1 cellular context compared by ENCODE assay signal in the genomic region with DNA sequence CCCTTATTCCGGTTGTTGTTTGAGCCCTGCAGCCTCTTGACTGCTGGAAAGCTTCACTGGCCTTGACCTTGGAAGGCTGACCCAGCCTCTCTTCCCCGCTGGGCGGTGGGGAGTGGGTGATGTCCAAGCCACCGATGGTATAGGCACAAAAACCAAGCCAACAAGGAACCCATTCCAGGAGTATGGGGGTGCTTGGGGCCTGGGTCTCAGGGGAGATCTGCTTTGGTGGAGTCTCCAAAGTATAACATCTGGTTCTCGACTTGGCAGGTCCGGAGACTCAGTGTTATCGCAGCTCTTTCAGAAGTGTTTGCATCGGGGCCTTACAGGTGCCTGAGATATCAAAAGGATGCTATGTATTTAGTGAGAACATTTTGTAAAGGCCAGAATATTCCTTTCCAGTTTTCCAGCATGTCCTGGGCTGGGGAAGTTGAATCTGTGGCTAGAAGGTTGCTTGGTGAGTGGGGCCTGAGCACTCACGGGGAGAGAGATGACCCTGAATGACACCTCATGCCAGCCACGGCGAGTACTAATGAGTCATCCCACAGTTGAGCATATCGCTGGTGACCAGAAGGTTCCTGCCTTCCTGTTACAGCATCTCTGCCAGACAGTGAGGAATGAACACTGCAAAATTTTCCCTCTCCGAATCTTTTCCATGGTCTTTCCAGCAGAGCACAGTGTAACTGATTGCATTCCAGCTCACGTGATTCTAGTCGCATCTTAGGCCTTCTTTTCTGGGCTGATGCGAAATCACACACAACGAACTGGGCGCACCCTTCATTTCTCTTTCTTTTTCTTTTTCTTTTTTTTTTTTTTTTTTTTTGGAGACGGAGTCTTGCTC.
TF ChIP-seq lines count a peak whose summit lies in the region.

No MANE protein-coding gene starts in this region.

TF ChIP-seq in K562, 482 proteins besides CTCF, POLR2A, EP300 and RAD21 (continued from another document and continues in another):
- peak; percentile 86 for TF ChIP-seq MGA (IDR thresholded peaks at IDR 0.05)
- TF ChIP-seq, protein P1, sequence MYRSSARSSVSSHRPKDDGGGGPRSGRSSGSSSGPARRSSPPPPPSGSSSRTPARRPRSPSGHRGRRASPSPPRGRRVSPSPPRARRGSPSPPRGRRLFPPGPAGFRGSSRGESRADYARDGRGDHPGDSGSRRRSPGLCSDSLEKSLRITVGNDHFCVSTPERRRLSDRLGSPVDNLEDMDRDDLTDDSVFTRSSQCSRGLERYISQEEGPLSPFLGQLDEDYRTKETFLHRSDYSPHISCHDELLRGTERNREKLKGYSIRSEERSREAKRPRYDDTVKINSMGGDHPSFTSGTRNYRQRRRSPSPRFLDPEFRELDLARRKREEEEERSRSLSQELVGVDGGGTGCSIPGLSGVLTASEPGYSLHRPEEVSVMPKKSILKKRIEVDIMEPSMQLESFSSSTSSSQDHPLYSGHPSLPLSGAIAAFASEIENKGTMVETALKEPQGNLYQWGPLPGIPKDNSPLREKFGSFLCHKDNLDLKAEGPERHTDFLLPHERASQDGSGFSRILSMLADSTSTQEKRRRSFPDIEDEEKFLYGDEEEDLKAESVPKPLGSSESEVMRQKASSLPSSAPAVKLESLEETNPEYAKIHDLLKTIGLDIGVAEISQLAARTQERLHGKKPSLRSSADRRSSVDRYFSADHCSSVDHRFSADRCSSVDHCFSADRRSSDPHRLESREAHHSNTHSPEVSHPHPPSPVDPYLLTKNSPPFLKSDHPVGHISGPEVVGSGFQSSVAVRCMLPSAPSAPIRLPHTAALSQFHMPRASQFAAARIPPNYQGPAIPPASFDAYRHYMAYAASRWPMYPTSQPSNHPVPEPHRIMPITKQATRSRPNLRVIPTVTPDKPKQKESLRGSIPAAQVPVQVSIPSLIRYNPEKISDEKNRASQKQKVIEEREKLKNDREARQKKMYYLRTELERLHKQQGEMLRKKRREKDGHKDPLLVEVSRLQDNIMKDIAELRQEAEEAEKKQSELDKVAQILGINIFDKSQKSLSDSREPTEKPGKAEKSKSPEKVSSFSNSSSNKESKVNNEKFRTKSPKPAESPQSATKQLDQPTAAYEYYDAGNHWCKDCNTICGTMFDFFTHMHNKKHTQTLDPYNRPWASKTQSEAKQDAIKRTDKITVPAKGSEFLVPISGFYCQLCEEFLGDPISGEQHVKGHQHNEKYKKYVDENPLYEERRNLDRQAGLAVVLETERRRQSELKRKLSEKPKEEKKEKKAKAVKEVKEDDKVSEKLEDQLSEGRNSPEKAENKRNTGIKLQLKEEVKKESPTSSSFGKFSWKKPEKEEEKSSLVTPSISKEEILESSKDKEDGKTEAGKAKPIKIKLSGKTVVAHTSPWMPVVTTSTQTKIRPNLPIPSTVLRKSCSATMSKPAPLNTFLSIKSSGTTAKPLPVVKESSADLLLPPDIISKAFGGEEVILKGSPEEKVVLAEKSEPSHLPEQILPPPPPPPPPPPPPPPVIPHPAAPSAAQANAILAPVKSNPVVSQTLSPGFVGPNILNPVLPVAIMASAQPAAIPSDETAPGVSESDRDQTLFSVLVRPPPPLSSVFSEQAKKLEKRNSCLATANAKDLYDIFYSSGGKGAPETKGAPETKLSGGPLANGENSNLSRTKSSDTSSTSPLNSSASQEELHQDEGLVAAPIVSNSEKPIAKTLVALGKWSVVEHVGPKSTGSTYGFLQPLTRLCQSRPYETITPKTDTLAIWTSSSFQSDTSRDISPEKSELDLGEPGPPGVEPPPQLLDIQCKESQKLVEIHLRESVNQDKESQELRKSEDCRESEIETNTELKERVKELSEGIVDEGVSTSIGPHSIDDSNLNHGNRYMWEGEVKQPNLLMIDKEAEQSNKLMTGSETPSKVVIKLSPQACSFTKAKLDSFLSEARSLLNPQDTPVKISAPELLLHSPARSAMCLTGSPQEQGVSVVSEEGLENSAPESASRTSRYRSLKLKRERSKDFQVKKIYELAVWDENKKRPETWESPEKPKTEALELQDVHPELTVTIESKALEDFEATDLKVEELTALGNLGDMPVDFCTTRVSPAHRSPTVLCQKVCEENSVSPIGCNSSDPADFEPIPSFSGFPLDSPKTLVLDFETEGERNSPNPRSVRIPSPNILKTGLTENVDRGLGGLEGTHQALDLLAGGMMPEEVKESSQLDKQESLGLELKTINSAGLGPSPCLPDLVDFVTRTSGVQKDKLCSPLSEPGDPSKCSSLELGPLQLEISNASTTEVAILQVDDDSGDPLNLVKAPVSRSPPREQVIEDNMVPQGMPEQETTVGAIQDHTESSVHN (IDR thresholded peaks at IDR 0.05; ENCODE audit: borderline replicate concordance in 1 of 2, low read depth in 1 of 2) = peak in 1 of 2 experiments; percentile 89; a peak in 2 of 4 replicates
- TF ChIP-seq, protein P2, sequence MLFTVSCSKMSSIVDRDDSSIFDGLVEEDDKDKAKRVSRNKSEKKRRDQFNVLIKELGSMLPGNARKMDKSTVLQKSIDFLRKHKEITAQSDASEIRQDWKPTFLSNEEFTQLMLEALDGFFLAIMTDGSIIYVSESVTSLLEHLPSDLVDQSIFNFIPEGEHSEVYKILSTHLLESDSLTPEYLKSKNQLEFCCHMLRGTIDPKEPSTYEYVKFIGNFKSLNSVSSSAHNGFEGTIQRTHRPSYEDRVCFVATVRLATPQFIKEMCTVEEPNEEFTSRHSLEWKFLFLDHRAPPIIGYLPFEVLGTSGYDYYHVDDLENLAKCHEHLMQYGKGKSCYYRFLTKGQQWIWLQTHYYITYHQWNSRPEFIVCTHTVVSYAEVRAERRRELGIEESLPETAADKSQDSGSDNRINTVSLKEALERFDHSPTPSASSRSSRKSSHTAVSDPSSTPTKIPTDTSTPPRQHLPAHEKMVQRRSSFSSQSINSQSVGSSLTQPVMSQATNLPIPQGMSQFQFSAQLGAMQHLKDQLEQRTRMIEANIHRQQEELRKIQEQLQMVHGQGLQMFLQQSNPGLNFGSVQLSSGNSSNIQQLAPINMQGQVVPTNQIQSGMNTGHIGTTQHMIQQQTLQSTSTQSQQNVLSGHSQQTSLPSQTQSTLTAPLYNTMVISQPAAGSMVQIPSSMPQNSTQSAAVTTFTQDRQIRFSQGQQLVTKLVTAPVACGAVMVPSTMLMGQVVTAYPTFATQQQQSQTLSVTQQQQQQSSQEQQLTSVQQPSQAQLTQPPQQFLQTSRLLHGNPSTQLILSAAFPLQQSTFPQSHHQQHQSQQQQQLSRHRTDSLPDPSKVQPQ (CRISPR knock-in tag; IDR thresholded peaks at IDR 0.05; ENCODE audit: borderline replicate concordance) = no peak
- TF ChIP-seq U2AF2 (optimal IDR thresholded peaks at IDR 0.05; ENCODE audit: low read depth, low read length) = no peak
- TF ChIP-seq KAT2B (IDR thresholded peaks at IDR 0.05; ENCODE audit: low read depth, low read length) = no peak
- TF ChIP-seq ZNF644 (tag; IDR thresholded peaks at IDR 0.05; ENCODE audit: low read depth) = peak; percentile 84
- TF ChIP-seq ZNF184 (CRISPR knock-in tag; IDR thresholded peaks at IDR 0.05) = no peak
- no peak for TF ChIP-seq ZNF23 (CRISPR knock-in tag; IDR thresholded peaks at IDR 0.05)
- TF ChIP-seq SAP30 (IDR thresholded peaks at IDR 0.05; ENCODE audit: borderline replicate concordance, insufficient read depth, low read depth, low read length, poor library complexity, severe bottlenecking) = no peak
- TF ChIP-seq, protein P3, sequence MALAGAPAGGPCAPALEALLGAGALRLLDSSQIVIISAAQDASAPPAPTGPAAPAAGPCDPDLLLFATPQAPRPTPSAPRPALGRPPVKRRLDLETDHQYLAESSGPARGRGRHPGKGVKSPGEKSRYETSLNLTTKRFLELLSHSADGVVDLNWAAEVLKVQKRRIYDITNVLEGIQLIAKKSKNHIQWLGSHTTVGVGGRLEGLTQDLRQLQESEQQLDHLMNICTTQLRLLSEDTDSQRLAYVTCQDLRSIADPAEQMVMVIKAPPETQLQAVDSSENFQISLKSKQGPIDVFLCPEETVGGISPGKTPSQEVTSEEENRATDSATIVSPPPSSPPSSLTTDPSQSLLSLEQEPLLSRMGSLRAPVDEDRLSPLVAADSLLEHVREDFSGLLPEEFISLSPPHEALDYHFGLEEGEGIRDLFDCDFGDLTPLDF (CRISPR knock-in tag; IDR thresholded peaks at IDR 0.05) = no peak
- TF ChIP-seq USF2 (CRISPR knock-in tag; IDR thresholded peaks at IDR 0.05) = peak; percentile 80
- TF ChIP-seq CCNT2 (IDR thresholded peaks at IDR 0.05; ENCODE audit: borderline replicate concordance, extremely low read depth, insufficient read length, low read depth, low read length) = peak; percentile 94
- TF ChIP-seq ILK (tag; IDR thresholded peaks at IDR 0.05; ENCODE audit: borderline replicate concordance, low read depth) = no peak
- TF ChIP-seq ZNF57 (CRISPR knock-in tag; IDR thresholded peaks at IDR 0.05) = no peak
- TF ChIP-seq ZNF583 (CRISPR knock-in tag; IDR thresholded peaks at IDR 0.05) = peak; percentile 47; the same call in 1 of the 2 replicates
- 0 out of 2 replicates have a peak, but pooled peaks have one; percentile 7 for TF ChIP-seq EHMT2 (IDR thresholded peaks at IDR 0.05)
- no peak for TF ChIP-seq DACH1 (IDR thresholded peaks at IDR 0.05; ENCODE audit: partially characterized antibody)
